In the genomic region with DNA sequence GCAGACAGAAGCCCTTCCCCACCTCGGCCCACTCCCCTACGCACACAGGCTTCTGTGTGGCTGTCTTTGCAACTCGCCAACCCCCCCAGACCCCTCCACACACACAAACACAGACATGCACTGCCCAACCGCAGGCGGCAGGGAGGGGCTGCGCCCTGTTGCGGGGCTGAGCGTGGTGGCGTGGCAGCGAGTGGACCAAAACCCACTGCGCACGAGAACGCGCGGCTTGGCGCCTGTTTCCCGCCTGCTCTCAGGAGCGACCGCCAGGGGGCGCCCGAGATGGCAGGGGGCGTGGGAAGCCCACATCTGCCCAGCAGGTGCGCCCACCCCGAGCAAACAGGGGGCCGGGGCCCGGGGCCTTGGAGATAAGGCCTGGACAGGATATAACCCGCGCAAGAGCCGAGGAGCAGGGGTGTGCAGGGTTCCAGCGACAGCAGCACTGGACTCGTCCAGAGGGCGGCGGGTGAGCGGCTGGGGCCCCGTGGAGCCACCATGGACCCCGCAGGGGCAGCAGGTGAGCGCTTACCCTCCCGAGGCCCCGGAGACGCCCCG, we compare ENCODE assay signal across 1 cellular context.
TF ChIP-seq lines count a peak whose summit lies in the region.

A gene with protein sequence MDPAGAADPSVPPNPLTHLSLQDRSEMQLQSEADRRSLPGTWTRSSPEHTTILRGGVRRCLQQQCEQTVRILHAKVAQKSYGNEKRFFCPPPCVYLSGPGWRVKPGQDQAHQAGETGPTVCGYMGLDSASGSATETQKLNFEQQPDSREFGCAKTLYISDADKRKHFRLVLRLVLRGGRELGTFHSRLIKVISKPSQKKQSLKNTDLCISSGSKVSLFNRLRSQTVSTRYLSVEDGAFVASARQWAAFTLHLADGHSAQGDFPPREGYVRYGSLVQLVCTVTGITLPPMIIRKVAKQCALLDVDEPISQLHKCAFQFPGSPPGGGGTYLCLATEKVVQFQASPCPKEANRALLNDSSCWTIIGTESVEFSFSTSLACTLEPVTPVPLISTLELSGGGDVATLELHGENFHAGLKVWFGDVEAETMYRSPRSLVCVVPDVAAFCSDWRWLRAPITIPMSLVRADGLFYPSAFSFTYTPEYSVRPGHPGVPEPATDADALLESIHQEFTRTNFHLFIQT (plus strand): TSS at position 410 of the 552 bp plus-strand sequence. CDS start 83 bp downstream, at position 493.

TF ChIP-seq in HepG2, 621 proteins besides CTCF, POLR2A, EP300 and RAD21 (continued from another document):
- TF ChIP-seq, protein P1, sequence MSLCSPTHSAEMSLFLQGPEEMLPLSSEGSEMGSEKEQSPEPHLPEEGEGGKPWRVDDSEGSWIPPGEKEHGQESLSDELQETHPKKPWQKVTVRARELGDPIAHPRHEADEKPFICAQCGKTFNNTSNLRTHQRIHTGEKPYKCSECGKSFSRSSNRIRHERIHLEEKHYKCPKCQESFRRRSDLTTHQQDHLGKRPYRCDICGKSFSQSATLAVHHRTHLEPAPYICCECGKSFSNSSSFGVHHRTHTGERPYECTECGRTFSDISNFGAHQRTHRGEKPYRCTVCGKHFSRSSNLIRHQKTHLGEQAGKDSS (CRISPR knock-in tag; IDR thresholded peaks at IDR 0.05; ENCODE audit: borderline replicate concordance, low read depth), result 0 out of 2 replicates have a peak, but pooled peaks have one; percentile 36
- TF ChIP-seq NFKB2 (CRISPR knock-in tag; IDR thresholded peaks at IDR 0.05; ENCODE audit: borderline replicate concordance) (peak; percentile 21; the same call in 1 of the 2 replicates), CEBPG (CRISPR knock-in tag; IDR thresholded peaks at IDR 0.05) (no peak), GABPA (IDR thresholded peaks at IDR 0.05; ENCODE audit: low read depth, low read length) (no peak), GABPA (CRISPR knock-in tag; IDR thresholded peaks at IDR 0.05; ENCODE audit: low read depth) (no peak)
